Comparison of ENCODE assay signal across 1 cellular context in genomic region chr15:41930221-41930866, GRCh38.
A peak's percentile ranks its signal among the peaks of the same experiment; 100 is the strongest.
TF ChIP-seq lines count a peak whose summit lies in the region.

No MANE protein-coding gene starts in this region.

TF ChIP-seq in HEK293, 187 proteins besides CTCF, POLR2A, EP300 and RAD21 (continued from another document and continues in another):
- TF ChIP-seq MYNN (tag by site-specific recombination; IDR thresholded peaks at IDR 0.05; ENCODE audit: borderline replicate concordance) (no peak), ZNF26 (tag by site-specific recombination; IDR thresholded peaks at IDR 0.05) (no peak), ZNF112 (tag by site-specific recombination; IDR thresholded peaks at IDR 0.05) (no peak), ZNF155 (tag by site-specific recombination; IDR thresholded peaks at IDR 0.05) (no peak), ZNF548 (tag by site-specific recombination; IDR thresholded peaks at IDR 0.05) (no peak), ZNF626 (tag by site-specific recombination; IDR thresholded peaks at IDR 0.05) (no peak), KLF9 (tag by site-specific recombination; IDR thresholded peaks at IDR 0.05; ENCODE audit: low read depth) (no peak), ZNF184 (tag by site-specific recombination; IDR thresholded peaks at IDR 0.05) (no peak), ZNF600 (tag by site-specific recombination; IDR thresholded peaks at IDR 0.05) (peak; percentile 59; the same call in 1 of the 2 replicates), BCL11A (tag by site-specific recombination; IDR thresholded peaks at IDR 0.05; ENCODE audit: low read depth) (no peak), EGR2 (tag by site-specific recombination; IDR thresholded peaks at IDR 0.05; ENCODE audit: low read depth) (no peak), ZNF658 (tag by site-specific recombination; IDR thresholded peaks at IDR 0.05) (no peak), ZEB2 (tag by site-specific recombination; IDR thresholded peaks at IDR 0.05) (0 out of 2 replicates have a peak, but pooled peaks have one; percentile 37), ZNF510 (tag by site-specific recombination; IDR thresholded peaks at IDR 0.05; ENCODE audit: insufficient replicate concordance) (no peak), KLF1 (tag by site-specific recombination; IDR thresholded peaks at IDR 0.05) (peak; percentile 39; the same call in 1 of the 2 replicates), ZNF549 (tag by site-specific recombination; IDR thresholded peaks at IDR 0.05) (no peak), BCL6B (tag by site-specific recombination; IDR thresholded peaks at IDR 0.05) (no peak), YY1 (tag by site-specific recombination; IDR thresholded peaks at IDR 0.05) (no peak), PRDM4 (tag by site-specific recombination; IDR thresholded peaks at IDR 0.05) (no peak), ZNF214 (tag by site-specific recombination; IDR thresholded peaks at IDR 0.05; ENCODE audit: borderline replicate concordance) (no peak), ZNF488 (tag by site-specific recombination; IDR thresholded peaks at IDR 0.05) (no peak), ZNF175 (tag by site-specific recombination; IDR thresholded peaks at IDR 0.05) (no peak), ZIC2 (tag by site-specific recombination; IDR thresholded peaks at IDR 0.05) (0 out of 2 replicates have a peak, but pooled peaks have one; percentile 44), ZNF701 (tag by site-specific recombination; IDR thresholded peaks at IDR 0.05) (no peak), SCRT2 (tag by site-specific recombination; IDR thresholded peaks at IDR 0.05) (no peak), PRDM1 (tag by site-specific recombination; IDR thresholded peaks at IDR 0.05) (no peak), ZNF221 (tag by site-specific recombination; IDR thresholded peaks at IDR 0.05; ENCODE audit: borderline replicate concordance) (no peak), KLF10 (tag by site-specific recombination; IDR thresholded peaks at IDR 0.05) (no peak), ZNF530 (tag by site-specific recombination; IDR thresholded peaks at IDR 0.05; ENCODE audit: low read depth) (no peak), ZNF239 (tag by site-specific recombination; IDR thresholded peaks at IDR 0.05) (no peak), RBAK (tag by site-specific recombination; IDR thresholded peaks at IDR 0.05) (no peak), ZNF394 (tag by site-specific recombination; IDR thresholded peaks at IDR 0.05; ENCODE audit: borderline replicate concordance) (no peak), HOXD13 (CRISPR knock-in tag; IDR thresholded peaks at IDR 0.05; ENCODE audit: borderline replicate concordance) (no peak), ZNF830 (tag by site-specific recombination; IDR thresholded peaks at IDR 0.05; ENCODE audit: low read depth) (no peak), GLIS2 (tag by site-specific recombination; IDR thresholded peaks at IDR 0.05) (no peak), ZNF37A (tag by site-specific recombination; IDR thresholded peaks at IDR 0.05) (no peak), SETDB1 (IDR thresholded peaks at IDR 0.05; ENCODE audit: insufficient read length, low read length) (no peak), ZNF202 (tag by site-specific recombination; IDR thresholded peaks at IDR 0.05; ENCODE audit: borderline replicate concordance) (no peak), AEBP2 (tag by site-specific recombination; IDR thresholded peaks at IDR 0.05; ENCODE audit: borderline replicate concordance) (no peak), ZFP3 (tag by site-specific recombination; IDR thresholded peaks at IDR 0.05; ENCODE audit: low read depth) (no peak), ZNF274 (IDR thresholded peaks at IDR 0.05; ENCODE audit: low read length) (no peak), ZNF274 (tag by site-specific recombination; IDR thresholded peaks at IDR 0.05; ENCODE audit: borderline replicate concordance) (no peak), ZNF621 (tag by site-specific recombination; IDR thresholded peaks at IDR 0.05) (no peak), ZNF664 (tag by site-specific recombination; IDR thresholded peaks at IDR 0.05) (peak; percentile 93), ZBTB10 (tag by site-specific recombination; IDR thresholded peaks at IDR 0.05) (no peak), ZFP69B (tag by site-specific recombination; IDR thresholded peaks at IDR 0.05) (no peak; the same call in 1 of the 2 replicates), ZNF140 (tag by site-specific recombination; IDR thresholded peaks at IDR 0.05) (no peak), ZBTB11 (tag by site-specific recombination; conservative IDR thresholded peaks at IDR 0.05; ENCODE audit: low read depth) (no peak), ZNF18 (tag by site-specific recombination; IDR thresholded peaks at IDR 0.05) (no peak), ZNF146 (tag by site-specific recombination; IDR thresholded peaks at IDR 0.05) (no peak), ZNF19 (tag by site-specific recombination; IDR thresholded peaks at IDR 0.05; ENCODE audit: low read depth) (no peak), ZNF48 (tag by site-specific recombination; IDR thresholded peaks at IDR 0.05) (no peak), ZNF623 (tag by site-specific recombination; IDR thresholded peaks at IDR 0.05) (no peak), ZNF133 (tag by site-specific recombination; IDR thresholded peaks at IDR 0.05) (no peak), ZNF132 (tag by site-specific recombination; IDR thresholded peaks at IDR 0.05; ENCODE audit: borderline replicate concordance) (no peak), ZNF521 (tag by site-specific recombination; IDR thresholded peaks at IDR 0.05) (no peak), ZNF404 (tag by site-specific recombination; IDR thresholded peaks at IDR 0.05) (no peak)
